ENCODE assay signal across 1 cellular context in the genomic region with DNA sequence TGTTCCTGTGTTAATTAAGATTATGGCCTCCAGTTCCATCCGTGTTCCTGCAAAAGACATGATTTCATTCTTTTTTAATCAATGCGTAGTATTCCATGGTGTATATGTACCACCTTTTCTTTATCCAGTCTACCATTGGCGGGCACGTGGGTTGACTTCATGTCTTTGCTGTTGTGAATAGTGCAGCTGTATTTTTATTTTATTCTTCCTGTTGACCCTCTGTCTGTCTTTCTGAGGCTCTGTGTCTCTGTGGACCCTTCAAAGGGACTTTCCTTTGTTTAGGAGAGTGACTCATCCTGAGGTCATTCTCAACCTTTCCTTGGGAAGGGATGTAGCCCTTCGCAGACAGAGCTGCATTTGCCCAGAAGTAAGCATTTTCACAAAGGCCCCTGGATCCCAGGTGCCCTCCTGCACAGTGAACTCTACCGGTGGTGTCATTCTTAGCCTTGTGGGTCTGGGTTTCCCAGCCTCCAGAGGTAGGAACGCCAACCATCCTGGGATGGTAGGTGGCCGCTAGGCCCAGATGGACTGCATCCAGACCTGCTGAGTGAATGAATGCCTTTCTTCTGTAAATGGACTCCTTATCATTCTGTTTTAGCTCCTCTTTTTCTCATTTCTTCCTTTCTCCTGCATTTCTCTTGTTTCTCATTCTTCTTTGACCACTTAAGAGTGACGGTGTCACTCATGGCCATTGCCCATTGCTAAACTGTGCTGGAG.
TF ChIP-seq lines count a peak whose summit lies in the region.

No MANE protein-coding gene starts in this region.

TF ChIP-seq in GM23338, 12 proteins besides CTCF, POLR2A, EP300 and RAD21 (continued from another document):
- TF ChIP-seq, protein P1, sequence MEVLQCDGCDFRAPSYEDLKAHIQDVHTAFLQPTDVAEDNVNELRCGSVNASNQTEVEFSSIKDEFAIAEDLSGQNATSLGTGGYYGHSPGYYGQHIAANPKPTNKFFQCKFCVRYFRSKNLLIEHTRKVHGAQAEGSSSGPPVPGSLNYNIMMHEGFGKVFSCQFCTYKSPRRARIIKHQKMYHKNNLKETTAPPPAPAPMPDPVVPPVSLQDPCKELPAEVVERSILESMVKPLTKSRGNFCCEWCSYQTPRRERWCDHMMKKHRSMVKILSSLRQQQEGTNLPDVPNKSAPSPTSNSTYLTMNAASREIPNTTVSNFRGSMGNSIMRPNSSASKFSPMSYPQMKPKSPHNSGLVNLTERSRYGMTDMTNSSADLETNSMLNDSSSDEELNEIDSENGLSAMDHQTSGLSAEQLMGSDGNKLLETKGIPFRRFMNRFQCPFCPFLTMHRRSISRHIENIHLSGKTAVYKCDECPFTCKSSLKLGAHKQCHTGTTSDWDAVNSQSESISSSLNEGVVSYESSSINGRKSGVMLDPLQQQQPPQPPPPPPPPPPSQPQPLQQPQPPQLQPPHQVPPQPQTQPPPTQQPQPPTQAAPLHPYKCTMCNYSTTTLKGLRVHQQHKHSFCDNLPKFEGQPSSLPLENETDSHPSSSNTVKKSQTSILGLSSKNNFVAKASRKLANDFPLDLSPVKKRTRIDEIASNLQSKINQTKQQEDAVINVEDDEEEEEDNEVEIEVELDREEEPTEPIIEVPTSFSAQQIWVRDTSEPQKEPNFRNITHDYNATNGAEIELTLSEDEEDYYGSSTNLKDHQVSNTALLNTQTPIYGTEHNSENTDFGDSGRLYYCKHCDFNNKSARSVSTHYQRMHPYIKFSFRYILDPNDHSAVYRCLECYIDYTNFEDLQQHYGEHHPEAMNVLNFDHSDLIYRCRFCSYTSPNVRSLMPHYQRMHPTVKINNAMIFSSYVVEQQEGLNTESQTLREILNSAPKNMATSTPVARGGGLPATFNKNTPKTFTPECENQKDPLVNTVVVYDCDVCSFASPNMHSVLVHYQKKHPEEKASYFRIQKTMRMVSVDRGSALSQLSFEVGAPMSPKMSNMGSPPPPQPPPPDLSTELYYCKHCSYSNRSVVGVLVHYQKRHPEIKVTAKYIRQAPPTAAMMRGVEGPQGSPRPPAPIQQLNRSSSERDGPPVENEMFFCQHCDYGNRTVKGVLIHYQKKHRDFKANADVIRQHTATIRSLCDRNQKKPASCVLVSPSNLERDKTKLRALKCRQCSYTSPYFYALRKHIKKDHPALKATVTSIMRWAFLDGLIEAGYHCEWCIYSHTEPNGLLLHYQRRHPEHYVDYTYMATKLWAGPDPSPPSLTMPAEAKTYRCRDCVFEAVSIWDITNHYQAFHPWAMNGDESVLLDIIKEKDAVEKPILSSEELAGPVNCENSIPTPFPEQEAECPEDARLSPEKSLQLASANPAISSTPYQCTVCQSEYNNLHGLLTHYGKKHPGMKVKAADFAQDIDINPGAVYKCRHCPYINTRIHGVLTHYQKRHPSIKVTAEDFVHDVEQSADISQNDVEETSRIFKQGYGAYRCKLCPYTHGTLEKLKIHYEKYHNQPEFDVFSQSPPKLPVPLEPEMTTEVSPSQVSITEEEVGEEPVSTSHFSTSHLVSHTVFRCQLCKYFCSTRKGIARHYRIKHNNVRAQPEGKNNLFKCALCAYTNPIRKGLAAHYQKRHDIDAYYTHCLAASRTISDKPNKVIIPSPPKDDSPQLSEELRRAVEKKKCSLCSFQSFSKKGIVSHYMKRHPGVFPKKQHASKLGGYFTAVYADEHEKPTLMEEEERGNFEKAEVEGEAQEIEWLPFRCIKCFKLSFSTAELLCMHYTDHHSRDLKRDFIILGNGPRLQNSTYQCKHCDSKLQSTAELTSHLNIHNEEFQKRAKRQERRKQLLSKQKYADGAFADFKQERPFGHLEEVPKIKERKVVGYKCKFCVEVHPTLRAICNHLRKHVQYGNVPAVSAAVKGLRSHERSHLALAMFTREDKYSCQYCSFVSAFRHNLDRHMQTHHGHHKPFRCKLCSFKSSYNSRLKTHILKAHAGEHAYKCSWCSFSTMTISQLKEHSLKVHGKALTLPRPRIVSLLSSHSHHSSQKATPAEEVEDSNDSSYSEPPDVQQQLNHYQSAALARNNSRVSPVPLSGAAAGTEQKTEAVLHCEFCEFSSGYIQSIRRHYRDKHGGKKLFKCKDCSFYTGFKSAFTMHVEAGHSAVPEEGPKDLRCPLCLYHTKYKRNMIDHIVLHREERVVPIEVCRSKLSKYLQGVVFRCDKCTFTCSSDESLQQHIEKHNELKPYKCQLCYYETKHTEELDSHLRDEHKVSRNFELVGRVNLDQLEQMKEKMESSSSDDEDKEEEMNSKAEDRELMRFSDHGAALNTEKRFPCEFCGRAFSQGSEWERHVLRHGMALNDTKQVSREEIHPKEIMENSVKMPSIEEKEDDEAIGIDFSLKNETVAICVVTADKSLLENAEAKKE (CRISPR knock-in tag; IDR thresholded peaks at IDR 0.05), result no peak
- TF ChIP-seq, protein P2, sequence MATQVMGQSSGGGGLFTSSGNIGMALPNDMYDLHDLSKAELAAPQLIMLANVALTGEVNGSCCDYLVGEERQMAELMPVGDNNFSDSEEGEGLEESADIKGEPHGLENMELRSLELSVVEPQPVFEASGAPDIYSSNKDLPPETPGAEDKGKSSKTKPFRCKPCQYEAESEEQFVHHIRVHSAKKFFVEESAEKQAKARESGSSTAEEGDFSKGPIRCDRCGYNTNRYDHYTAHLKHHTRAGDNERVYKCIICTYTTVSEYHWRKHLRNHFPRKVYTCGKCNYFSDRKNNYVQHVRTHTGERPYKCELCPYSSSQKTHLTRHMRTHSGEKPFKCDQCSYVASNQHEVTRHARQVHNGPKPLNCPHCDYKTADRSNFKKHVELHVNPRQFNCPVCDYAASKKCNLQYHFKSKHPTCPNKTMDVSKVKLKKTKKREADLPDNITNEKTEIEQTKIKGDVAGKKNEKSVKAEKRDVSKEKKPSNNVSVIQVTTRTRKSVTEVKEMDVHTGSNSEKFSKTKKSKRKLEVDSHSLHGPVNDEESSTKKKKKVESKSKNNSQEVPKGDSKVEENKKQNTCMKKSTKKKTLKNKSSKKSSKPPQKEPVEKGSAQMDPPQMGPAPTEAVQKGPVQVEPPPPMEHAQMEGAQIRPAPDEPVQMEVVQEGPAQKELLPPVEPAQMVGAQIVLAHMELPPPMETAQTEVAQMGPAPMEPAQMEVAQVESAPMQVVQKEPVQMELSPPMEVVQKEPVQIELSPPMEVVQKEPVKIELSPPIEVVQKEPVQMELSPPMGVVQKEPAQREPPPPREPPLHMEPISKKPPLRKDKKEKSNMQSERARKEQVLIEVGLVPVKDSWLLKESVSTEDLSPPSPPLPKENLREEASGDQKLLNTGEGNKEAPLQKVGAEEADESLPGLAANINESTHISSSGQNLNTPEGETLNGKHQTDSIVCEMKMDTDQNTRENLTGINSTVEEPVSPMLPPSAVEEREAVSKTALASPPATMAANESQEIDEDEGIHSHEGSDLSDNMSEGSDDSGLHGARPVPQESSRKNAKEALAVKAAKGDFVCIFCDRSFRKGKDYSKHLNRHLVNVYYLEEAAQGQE (IDR thresholded peaks at IDR 0.05; ENCODE audit: unreplicated experiment), result no peak
- no peak for TF ChIP-seq STAT1 (IDR thresholded peaks at IDR 0.05; ENCODE audit: unreplicated experiment)
- no peak for TF ChIP-seq JUNB (IDR thresholded peaks at IDR 0.05; ENCODE audit: unreplicated experiment)
